In the genomic region with DNA sequence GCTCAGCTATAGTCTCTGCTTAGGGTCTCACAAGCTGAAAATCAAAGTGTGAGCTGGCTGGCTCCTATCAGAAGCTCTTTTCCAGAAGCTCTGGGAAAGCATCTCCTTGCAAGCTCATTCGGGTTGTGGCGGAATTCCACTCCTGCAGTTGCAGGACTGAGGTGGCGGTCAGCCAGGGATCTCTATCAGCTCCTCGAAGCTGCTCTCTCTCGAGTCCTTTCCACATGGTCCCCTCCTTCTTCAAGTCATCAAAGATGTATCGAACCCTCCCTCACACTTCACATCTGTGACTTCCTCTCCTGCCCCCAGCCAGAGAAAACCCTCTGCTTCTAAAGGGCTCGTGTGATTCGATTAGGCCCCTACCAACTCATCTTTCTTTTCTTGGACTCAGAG, we compare ENCODE assay signal across 9 cellular contexts.
DNase-seq lines count a peak whose midpoint lies in the region; ATAC-seq, FAIRE-seq and TF ChIP-seq lines count a peak whose summit lies in the region.
"Had no signal": no experiment of that assay in that cellular context is flagged by ENCODE, and none has a peak within 500 bp of the region (broad histone marks: within the 10 kb centered on the region; RNA-seq: fewer than 3 reads in every experiment).

No MANE protein-coding gene starts in this region.

- peaks cover 84% of the 10 kb centered on the region for H3K4me1 Mint-ChIP-seq in nephron

- intact Hi-C loops in Right ventricle myocardium superior (cut with DNase I) (no loop called here), Right ventricle myocardium inferior (cut with DNase I) (loop anchor here (5.0 kb wide), 2 partner anchors 107 to 138 kb away; no protein-coding TSS in a partner anchor)

- H3K27ac Mint-ChIP-seq in nephron, result peak overlapping the region; percentile 96 to 99 (median 99)

- no peaks in the 10 kb centered on the region for H3K79me2 ChIP-seq in fibroblast of lung (ENCODE audit: control insufficient read depth, insufficient read depth, low read length)

- H2AFZ ChIP-seq in fibroblast of lung (ENCODE audit: low read length), result no peak overlapping the region

- no peak overlapping the region for H3K9ac ChIP-seq in fibroblast of lung (ENCODE audit: insufficient read depth, low read length)

- H3K36me3 ChIP-seq in fibroblast of lung (ENCODE audit: control insufficient read depth, insufficient read depth, low read length), result no peaks in the 10 kb centered on the region

- peak overlapping the region; percentile 92 for H3K27ac ChIP-seq in fibroblast of lung (ENCODE audit: insufficient read depth, low read length)

- ATAC-seq in Right ventricle myocardium superior (ENCODE audit: poor library complexity) (peak; percentile 13), Right ventricle myocardium inferior (no peak), HG02623 (IDR thresholded peaks at IDR 0.05; ENCODE audit: unreplicated experiment) (no peak), GM19351 (IDR thresholded peaks at IDR 0.05; ENCODE audit: unreplicated experiment) (no peak)

- H4K20me1 ChIP-seq in fibroblast of lung (ENCODE audit: control insufficient read depth, extremely low read depth, insufficient read depth, low read length), result no peaks in the 10 kb centered on the region

- TF ChIP-seq CTCF in fibroblast of lung (conservative IDR thresholded peaks at IDR 0.05 in 1 of 2, IDR thresholded peaks at IDR 0.05 in 1 of 2; ENCODE audit: low read depth in 1 of 2, low read length in 2 of 2) (no peak), nephron (IDR thresholded peaks at IDR 0.05; ENCODE audit: unreplicated experiment in 3 of 3) (no peak)

- H3K36me3 Mint-ChIP-seq in nephron (ENCODE audit: low read depth), result peaks cover 4% of the 10 kb centered on the region

- DNase-seq in Right ventricle myocardium superior (peak; percentile 77), Right ventricle myocardium inferior (ENCODE audit: missing footprints) (no peak), fibroblast of lung (ENCODE audit: low read depth in 2 of 2) (peak; percentile 78 to 87), NCI-H128 (lab: John Stamatoyannopoulos, UW; ENCODE audit: unreplicated experiment) (no peak), GM19239 (ENCODE audit: insufficient read length, low spot score) (no peak)

- peaks cover 60% of the 10 kb centered on the region for H3K4me1 ChIP-seq in fibroblast of lung (ENCODE audit: control insufficient read depth, extremely low read depth, insufficient read depth, low read length)

- peak overlapping the region; percentile 56 for H3K4me2 ChIP-seq in fibroblast of lung (ENCODE audit: extremely low read depth, insufficient read depth, low read length)

- peak overlapping the region in 2 of 3 experiments; percentile 42 to 47 for H3K4me3 Mint-ChIP-seq in nephron

- no peaks in the 10 kb centered on the region for H3K9me3 ChIP-seq in fibroblast of lung (ENCODE audit: control insufficient read depth, insufficient read depth, low read depth, low read length)

- peaks cover 6% of the 10 kb centered on the region for H3K27me3 Mint-ChIP-seq in nephron (ENCODE audit: low read depth)

- H3K4me3 ChIP-seq in fibroblast of lung (replicated peaks in 1 of 4; ENCODE audit: control extremely low read depth in 1 of 4, insufficient read depth in 1 of 4, low read depth in 3 of 4, low read length in 4 of 4), result no peak overlapping the region

- no peak for FAIRE-seq in GM19239 (lab: Jason Lieb, UNC)
- FAIRE-seq: frontal cortex had no signal

- peaks cover 2% of the 10 kb centered on the region for H3K9me3 Mint-ChIP-seq in nephron

- no peaks in the 10 kb centered on the region for H3K27me3 ChIP-seq in fibroblast of lung (ENCODE audit: control insufficient read depth, insufficient read depth, low read length)

Comparison
In these comparisons a context has a peak if more than half of its experiments do, and no peak if none do; other contexts are left out.
1. DNase-seq: peak in Right ventricle myocardium superior (single experiment) and fibroblast of lung (2 of 2); none in Right ventricle myocardium inferior (single experiment), NCI-H128 (single experiment) and GM19239 (single experiment).